9 cellular contexts compared by ENCODE assay signal in the genomic region with DNA sequence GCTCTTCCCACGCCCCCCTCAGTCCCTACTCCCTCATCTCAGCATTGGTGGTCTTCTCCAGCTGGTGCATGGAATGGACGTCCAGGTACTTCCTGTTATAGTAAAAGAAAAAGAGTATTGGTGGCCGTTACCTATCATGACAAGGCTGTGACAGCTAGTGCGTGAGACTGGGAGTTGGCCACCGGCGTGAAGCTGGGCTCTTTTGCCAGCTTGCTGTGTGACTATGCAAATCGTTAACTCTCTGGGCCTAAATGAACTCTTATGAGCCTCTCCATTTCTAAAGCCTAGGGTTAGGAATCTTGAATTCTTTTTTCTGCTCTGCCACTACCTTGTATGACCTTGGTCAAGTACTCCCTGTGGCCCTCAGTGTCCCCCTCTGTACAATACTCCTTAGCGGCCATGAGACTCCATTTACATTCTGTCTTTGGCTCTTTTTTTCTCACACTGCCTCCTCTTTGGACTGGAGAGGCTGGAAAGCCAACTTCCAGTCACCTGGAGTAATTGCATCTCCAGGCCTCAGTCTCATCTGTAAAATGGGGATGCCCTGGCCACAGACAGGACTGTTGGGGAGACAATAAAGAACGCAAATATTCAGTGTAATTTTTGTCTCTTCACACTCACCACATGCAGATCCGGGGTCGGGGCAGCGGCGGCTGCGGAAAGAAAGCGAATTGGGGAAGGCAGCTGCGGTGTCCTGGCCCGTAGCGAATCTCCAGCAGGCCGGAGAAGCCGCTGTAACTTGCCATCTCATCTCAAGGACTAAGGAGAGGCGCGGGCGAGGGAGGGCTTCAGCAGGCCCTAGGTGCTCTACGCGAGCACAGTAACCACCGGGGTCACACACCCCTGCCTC. TPM values are rescaled to one million over a fixed set of nuclear protein-coding genes. Genes with fewer than 3 reads are reported as not detected.
DNase-seq lines count a peak whose midpoint lies in the region; ATAC-seq, FAIRE-seq and TF ChIP-seq lines count a peak whose summit lies in the region.
"Had no signal": no experiment of that assay in that cellular context is flagged by ENCODE, and none has a peak within 500 bp of the region (broad histone marks: within the 10 kb centered on the region; RNA-seq: fewer than 3 reads in every experiment).

No MANE protein-coding gene starts in this region.

- H3K27me3 Mint-ChIP-seq in activated naive CD4-positive, alpha-beta T cell treated with anti-CD3 and anti-CD28 coated beads, Interleukin-2, amount 10 ng/mL, durations not matched to agents 7 days and 5 days, result no peaks in the 10 kb centered on the region
- H3K27me3 Mint-ChIP-seq in astrocyte (ENCODE audit: low read depth, unreplicated experiment), result no peaks in the 10 kb centered on the region
- H3K27me3 Mint-ChIP-seq in type B pancreatic cell, result no peaks in the 10 kb centered on the region

- ATAC-seq in GM18861 (IDR thresholded peaks at IDR 0.05; ENCODE audit: unreplicated experiment) (no peak), HG02840 (IDR thresholded peaks at IDR 0.05; ENCODE audit: low FRiP score, unreplicated experiment) (no peak), GM21360 (IDR thresholded peaks at IDR 0.05; ENCODE audit: unreplicated experiment) (no peak)

- DNase-seq in activated naive CD4-positive, alpha-beta T cell treated with anti-CD3 and anti-CD28 coated beads, Interleukin-2, amount 10 ng/mL, durations not matched to agents 7 days and 5 days, result no peak
- DNase-seq in activated naive CD4-positive, alpha-beta T cell treated with Interleukin-2 at 50 U/mL for 16 hours, result no peak
- DNase-seq in astrocyte (ENCODE audit: low read depth) (no peak), lower leg skin (ENCODE audit: low spot score in 2 of 2) (no peak), type B pancreatic cell (ENCODE audit: extremely low spot score, unreplicated experiment) (no peak)
- DNase-seq: GDM1 had no signal

- H3K4me3 Mint-ChIP-seq in activated naive CD4-positive, alpha-beta T cell treated with anti-CD3 and anti-CD28 coated beads, Interleukin-2, amount 10 ng/mL, durations not matched to agents 7 days and 5 days, result peak overlapping the region; percentile 96
- H3K4me3 Mint-ChIP-seq in astrocyte (ENCODE audit: unreplicated experiment) (peak overlapping the region; percentile 96), type B pancreatic cell (peak overlapping the region; percentile 96)

- H3K27ac ChIP-seq in astrocyte (ENCODE audit: low read depth, low read length), result peak overlapping the region; percentile 85

- H3K9ac ChIP-seq in astrocyte (ENCODE audit: low read length), result peak overlapping the region; percentile 93

- no peak for TF ChIP-seq CTCF in astrocyte (IDR thresholded peaks at IDR 0.05; ENCODE audit: insufficient read depth, low read depth, low read length)
- no peak for TF ChIP-seq CTCF in lower leg skin (IDR thresholded peaks at IDR 0.05)
- TF ChIP-seq CTCF in type B pancreatic cell (conservative IDR thresholded peaks at IDR 0.05), result no peak

- H3K4me2 ChIP-seq in astrocyte (ENCODE audit: low read length), result peak overlapping the region; percentile 90

- no peak for TF ChIP-seq POLR2A in lower leg skin (IDR thresholded peaks at IDR 0.05)

- H3K36me3 ChIP-seq in astrocyte (ENCODE audit: insufficient read depth, low read length), result peaks cover 25% of the 10 kb centered on the region

- intact Hi-C loops in lower leg skin (cut with DNase I; ENCODE audit: low total_unique reads), result no loop called here

- H4K20me1 ChIP-seq in astrocyte (ENCODE audit: insufficient read depth, low read length), result peaks cover 28% of the 10 kb centered on the region

- peaks cover 26% of the 10 kb centered on the region for H3K4me1 Mint-ChIP-seq in activated naive CD4-positive, alpha-beta T cell treated with anti-CD3 and anti-CD28 coated beads, Interleukin-2, amount 10 ng/mL, durations not matched to agents 7 days and 5 days
- H3K4me1 Mint-ChIP-seq in astrocyte (ENCODE audit: low read depth, unreplicated experiment), result peaks cover 10% of the 10 kb centered on the region
- peaks cover 17% of the 10 kb centered on the region for H3K4me1 Mint-ChIP-seq in type B pancreatic cell (ENCODE audit: unreplicated experiment)

- H3K36me3 Mint-ChIP-seq in activated naive CD4-positive, alpha-beta T cell treated with anti-CD3 and anti-CD28 coated beads, Interleukin-2, amount 10 ng/mL, durations not matched to agents 7 days and 5 days, result peaks cover 21% of the 10 kb centered on the region
- H3K36me3 Mint-ChIP-seq in astrocyte (ENCODE audit: low read depth, unreplicated experiment) (peaks cover 6% of the 10 kb centered on the region), type B pancreatic cell (peaks cover 6% of the 10 kb centered on the region)

- 29% methylated on average over 23 to 26 of the region's 26 CpGs for WGBS in lower leg skin, 2 donors

- H3K9me3 Mint-ChIP-seq in activated naive CD4-positive, alpha-beta T cell treated with anti-CD3 and anti-CD28 coated beads, Interleukin-2, amount 10 ng/mL, durations not matched to agents 7 days and 5 days, result no peaks in the 10 kb centered on the region
- H3K9me3 Mint-ChIP-seq in astrocyte (ENCODE audit: unreplicated experiment) (no peaks in the 10 kb centered on the region), type B pancreatic cell (no peaks in the 10 kb centered on the region)

- peaks cover 12% of the 10 kb centered on the region for H3K4me1 ChIP-seq in astrocyte (ENCODE audit: insufficient read depth, low read length)

- H3K79me2 ChIP-seq in astrocyte (ENCODE audit: insufficient read depth, low read length), result peaks cover 34% of the 10 kb centered on the region

- H3K4me3 ChIP-seq in astrocyte (ENCODE audit: insufficient read depth, low read depth, low read length) (peak overlapping the region; percentile 88), lower leg skin (ENCODE audit: low read depth, poor library complexity, severe bottlenecking) (peak overlapping the region; percentile 74)

- CTCF ChIA-PET in activated naive CD4-positive, alpha-beta T cell treated with anti-CD3 and anti-CD28 coated beads, Interleukin-2, amount 10 ng/mL, durations not matched to agents 7 days and 5 days (lab: Charles Lee), result interaction anchor here (0.8 to 1.6 kb wide), 2 partner anchors 14 to 54 kb away, joined by 3 to 5 read pairs; no protein-coding TSS in a partner anchor

- peak overlapping the region; percentile 52 for H3K27ac Mint-ChIP-seq in activated naive CD4-positive, alpha-beta T cell treated with anti-CD3 and anti-CD28 coated beads, Interleukin-2, amount 10 ng/mL, durations not matched to agents 7 days and 5 days
- H3K27ac Mint-ChIP-seq in astrocyte (ENCODE audit: unreplicated experiment), result peak overlapping the region; percentile 93
- H3K27ac Mint-ChIP-seq in type B pancreatic cell, result peak overlapping the region; percentile 92

- H2AFZ ChIP-seq in astrocyte (ENCODE audit: low read depth, low read length), result peak overlapping the region; percentile 79

- FAIRE-seq in astrocyte (lab: Jason Lieb, UNC), result no peak

- no peaks in the 10 kb centered on the region for H3K27me3 ChIP-seq in astrocyte (ENCODE audit: insufficient read depth, low read length)

- H3K9me3 ChIP-seq in astrocyte (ENCODE audit: insufficient read depth, low read depth, low read length), result no peaks in the 10 kb centered on the region

RNA-seq across cellular contexts. Expression of gene CFAP119, which starts 1.1 kb away (rescaled TPM):
- total RNA-seq in astrocyte (4.0 and 4.1 TPM in 2 replicates), lower leg skin (1 to 10 TPM; 1.2 to 4.1 (median 2.6) TPM), type B pancreatic cell (ENCODE audit: low replicate concordance) (14.2 and 15.0 TPM in 2 replicates)

RNA-seq across cellular contexts. Expression of gene RNF40, which starts 1.3 kb away (rescaled TPM):
- 85.4 and 94.6 TPM in 2 replicates for total RNA-seq in astrocyte
- 100 to 1,000 TPM in 1 of 4 donors, 10 to 100 TPM in 3; 82.2 to 112 (median 92.9) TPM for total RNA-seq in lower leg skin
- 107 and 131 TPM in 2 replicates for total RNA-seq in type B pancreatic cell (ENCODE audit: low replicate concordance)

RNA-seq across cellular contexts. Expression of gene PHKG2, which starts 12.6 kb away (rescaled TPM):
- total RNA-seq in astrocyte, result 31.1 and 34.2 TPM in 2 replicates
- 10 to 100 TPM; 20.6 to 39.5 (median 31.5) TPM for total RNA-seq in lower leg skin
- total RNA-seq in type B pancreatic cell (ENCODE audit: low replicate concordance), result 41.5 and 42.4 TPM in 2 replicates

RNA-seq across cellular contexts. Expression of gene ZNF629, which starts 26.2 kb away (rescaled TPM):
- total RNA-seq in astrocyte (17.4 and 17.6 TPM in 2 replicates), lower leg skin (10 to 100 TPM; 10.9 to 18.1 (median 16.0) TPM), type B pancreatic cell (ENCODE audit: low replicate concordance) (26.9 and 35.5 TPM in 2 replicates)
